Comparison of ENCODE assay signal across 28 cellular contexts in the genomic region with DNA sequence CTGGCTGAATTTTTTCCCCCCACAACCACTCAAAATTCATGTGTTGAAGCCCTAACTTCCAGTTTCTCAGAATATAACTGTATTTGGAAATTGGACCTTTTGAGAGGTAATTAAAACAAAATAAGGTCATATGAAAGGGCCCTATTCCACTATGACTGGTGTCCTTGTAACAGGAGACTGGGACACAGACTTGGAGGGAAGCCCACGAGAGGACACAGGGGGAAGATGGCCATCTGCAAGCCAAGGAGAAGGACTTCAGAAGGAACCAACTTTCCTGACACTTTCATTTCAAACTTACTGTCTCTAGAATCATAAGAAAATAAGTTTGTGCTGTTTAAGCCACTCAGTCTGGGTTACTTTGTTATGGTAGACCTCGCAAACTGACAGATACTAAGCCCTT.
"Had no signal": no experiment of that assay in that cellular context is flagged by ENCODE, and none has a peak within 500 bp of the region (broad histone marks: within the 10 kb centered on the region; RNA-seq: fewer than 3 reads in every experiment).

No MANE protein-coding gene starts in this region.

- H3K27ac Mint-ChIP-seq: activated CD4-positive, alpha-beta memory T cell treated with anti-CD3 and anti-CD28 coated beads for 36 hours; activated CD4-positive, alpha-beta T cell treated with anti-CD3 and anti-CD28 coated beads for 36 hours; activated CD4-positive, alpha-beta T cell treated with anti-CD3 and anti-CD28 coated beads, Interleukin-2, amount 10 ng/mL, durations not matched to agents 24 days and 14 days; activated CD8-positive, alpha-beta memory T cell treated with anti-CD3 and anti-CD28 coated beads, Interleukin-2, amount 10 ng/mL, durations not matched to agents 7 days and 5 days; activated CD8-positive, alpha-beta T cell treated with anti-CD3 and anti-CD28 coated beads, Interleukin-2, amount 10 ng/mL, durations not matched to agents 7 days and 5 days; activated naive CD8-positive, alpha-beta T cell had no signal

- H3K27me3 ChIP-seq: brain microvascular endothelial cell, colonic mucosa, foreskin keratinocyte, gastrocnemius medialis, heart left ventricle had no signal

- H3K27me3 Mint-ChIP-seq: activated CD4-positive, alpha-beta memory T cell treated with anti-CD3 and anti-CD28 coated beads for 36 hours; activated CD4-positive, alpha-beta T cell treated with anti-CD3 and anti-CD28 coated beads for 36 hours; activated CD4-positive, alpha-beta T cell treated with anti-CD3 and anti-CD28 coated beads, Interleukin-2, amount 10 ng/mL, durations not matched to agents 24 days and 14 days; activated CD8-positive, alpha-beta memory T cell treated with anti-CD3 and anti-CD28 coated beads, Interleukin-2, amount 10 ng/mL, durations not matched to agents 7 days and 5 days; activated naive CD8-positive, alpha-beta T cell; activated T-helper 17 cell treated with anti-CD3 and anti-CD28 coated beads, Interleukin-2, amount 50 U/mL, for 72 hours; central memory CD8-positive, alpha-beta T cell had no signal

- H3K4me3 Mint-ChIP-seq: activated CD4-positive, alpha-beta memory T cell treated with anti-CD3 and anti-CD28 coated beads for 36 hours; activated CD4-positive, alpha-beta T cell treated with anti-CD3 and anti-CD28 coated beads for 36 hours; activated CD4-positive, alpha-beta T cell treated with anti-CD3 and anti-CD28 coated beads, Interleukin-2, amount 10 ng/mL, durations not matched to agents 24 days and 14 days; activated CD8-positive, alpha-beta memory T cell treated with anti-CD3 and anti-CD28 coated beads, Interleukin-2, amount 10 ng/mL, durations not matched to agents 7 days and 5 days; activated CD8-positive, alpha-beta T cell treated with anti-CD3 and anti-CD28 coated beads, Interleukin-2, amount 10 ng/mL, durations not matched to agents 7 days and 5 days; activated naive CD8-positive, alpha-beta T cell; activated T-cell treated with anti-CD3 and anti-CD28 coated beads, Interleukin-2, amount 50 U/mL, for 4 hours; activated T-helper 17 cell treated with anti-CD3 and anti-CD28 coated beads, Interleukin-2, amount 50 U/mL, for 72 hours; central memory CD8-positive, alpha-beta T cell had no signal

- H3K27ac ChIP-seq: brain microvascular endothelial cell, colonic mucosa, foreskin keratinocyte, heart left ventricle had no signal

- DNase-seq: activated CD4-positive, alpha-beta memory T cell treated with anti-CD3 and anti-CD28 coated beads for 36 hours; activated CD4-positive, alpha-beta T cell treated with anti-CD3 and anti-CD28 coated beads for 36 hours; activated CD4-positive, alpha-beta T cell treated with anti-CD3 and anti-CD28 coated beads, Interleukin-2, amount 10 ng/mL, durations not matched to agents 24 days and 14 days; activated CD4-positive, CD25-positive, alpha-beta regulatory T cell; activated CD4-positive, CD25-positive, alpha-beta regulatory T cell treated with anti-CD3 and anti-CD28 coated beads, Interleukin-2, amount 50 U/mL, for 72 hours; activated CD8-positive, alpha-beta memory T cell treated with anti-CD3 and anti-CD28 coated beads, Interleukin-2, amount 10 ng/mL, durations not matched to agents 7 days and 5 days; activated CD8-positive, alpha-beta memory T cell treated with anti-CD3 and anti-CD28 coated beads, Interleukin-2, amount 50 U/mL, for 4 hours; activated CD8-positive, alpha-beta T cell treated with anti-CD3 and anti-CD28 coated beads, Interleukin-2, amount 10 ng/mL, durations not matched to agents 7 days and 5 days; activated effector memory CD4-positive, alpha-beta T cell treated with Interleukin-2 at 50 U/mL for 16 hours; activated gamma-delta T cell treated with Interleukin-2 at 50 U/mL for 16 hours; activated naive CD4-positive, alpha-beta T cell treated with anti-CD3 and anti-CD28 coated beads, Interleukin-2, amount 50 U/mL, for 16 hours; activated naive CD4-positive, alpha-beta T cell treated with Interleukin-2 at 50 U/mL for 16 hours; activated T-cell treated with anti-CD3 and anti-CD28 coated beads, Interleukin-2, amount 50 U/mL, for 4 hours; amniotic stem cell; anterior cingulate cortex; brain microvascular endothelial cell; colonic mucosa; effector CD8-positive, alpha-beta T cell; foreskin keratinocyte; glutamatergic neuron; heart left ventricle; T-helper 1 cell; T-helper 2 cell had no signal

- H3K9me3 ChIP-seq: colonic mucosa, gastrocnemius medialis had no signal

- H3K4me3 ChIP-seq: colonic mucosa, gastrocnemius medialis, heart left ventricle had no signal

- ATAC-seq: activated CD4-positive, alpha-beta T cell treated with anti-CD3 and anti-CD28 coated beads for 36 hours; activated CD8-positive, alpha-beta memory T cell treated with anti-CD3 and anti-CD28 coated beads, Interleukin-2, amount 10 ng/mL, durations not matched to agents 7 days and 5 days; activated CD8-positive, alpha-beta T cell treated with anti-CD3 and anti-CD28 coated beads, Interleukin-2, amount 10 ng/mL, durations not matched to agents 7 days and 5 days; activated T-cell treated with anti-CD3 and anti-CD28 coated beads, Interleukin-2, amount 50 U/mL, for 4 hours; activated T-helper 17 cell treated with anti-CD3 and anti-CD28 coated beads, Interleukin-2, amount 50 U/mL, for 72 hours; esophagus mucosa; foreskin keratinocyte; heart left ventricle had no signal

- H3K36me3 ChIP-seq: brain microvascular endothelial cell, colonic mucosa, gastrocnemius medialis had no signal

- H3K4me1 ChIP-seq: colonic mucosa had no signal

- H3K9me3 Mint-ChIP-seq: activated T-cell treated with anti-CD3 and anti-CD28 coated beads, Interleukin-2, amount 50 U/mL, for 4 hours; central memory CD8-positive, alpha-beta T cell had no signal
